8 cellular contexts compared by ENCODE assay signal in genomic region chr10:12130237-12130872, GRCh38. TPM values are rescaled to one million over a fixed set of nuclear protein-coding genes. Genes with fewer than 3 reads are reported as not detected.
DNase-seq lines count a peak whose midpoint lies in the region; ATAC-seq and TF ChIP-seq lines count a peak whose summit lies in the region.

No MANE protein-coding gene starts in this region.

- H3K36me3 ChIP-seq in BLaER1: peaks cover 32% of the 10 kb centered on the region
- H3K36me3 ChIP-seq in aorta (ENCODE audit: control insufficient read depth in 1 of 2, insufficient read depth in 2 of 2, low read length in 1 of 2): no peaks in the 10 kb centered on the region

- TF ChIP-seq CTCF in fibroblast of mammary gland (conservative IDR thresholded peaks at IDR 0.05; ENCODE audit: control insufficient read depth, insufficient read depth, low read depth, low read length): peak; percentile 61

- intact Hi-C loops in aorta (cut with DNase I): no loop called here

- H3K9me3 Mint-ChIP-seq in activated T-cell treated with anti-CD3 and anti-CD28 coated beads, Interleukin-2, amount 50 U/mL, for 4 hours: no peaks in the 10 kb centered on the region
- H3K9me3 Mint-ChIP-seq in naive thymus-derived CD8-positive, alpha-beta T cell: no peaks in the 10 kb centered on the region

- WGBS in aorta, 2 donors: 25 to 29% methylated on average over 11 of the region's 11 CpGs

- H3K27me3 ChIP-seq in BLaER1 (no peaks in the 10 kb centered on the region), aorta (ENCODE audit: control insufficient read depth in 1 of 2, insufficient read depth in 2 of 2, low read length in 1 of 2) (no peaks in the 10 kb centered on the region)

- POLR2A ChIA-PET in naive thymus-derived CD8-positive, alpha-beta T cell (lab: Charles Lee): interaction anchor here (0.6 to 1.6 kb wide), 6 partner anchors 51 to 1211 kb away, joined by 3 to 5 read pairs (median 3); partner anchors contain the start of genes CDC123, DHTKD1 and NUDT5

- H3K4me3 Mint-ChIP-seq in activated T-cell treated with anti-CD3 and anti-CD28 coated beads, Interleukin-2, amount 50 U/mL, for 4 hours: peak overlapping the region; percentile 89
- H3K4me3 Mint-ChIP-seq in naive thymus-derived CD8-positive, alpha-beta T cell: peak overlapping the region; percentile 81 to 96 (median 90)

- H4K20me1 ChIP-seq in BLaER1: peaks cover 24% of the 10 kb centered on the region; the same call in 1 of the 2 replicates

- H3K4me3 ChIP-seq in BLaER1 (peak overlapping the region; percentile 85), fibroblast of mammary gland (ENCODE audit: control insufficient read depth, low read depth, low read length) (peak overlapping the region; percentile 78), aorta (ENCODE audit: low read length in 2 of 2) (peak overlapping the region; percentile 39 to 86)

- H3K36me3 Mint-ChIP-seq in activated T-cell treated with anti-CD3 and anti-CD28 coated beads, Interleukin-2, amount 50 U/mL, for 4 hours (ENCODE audit: insufficient read depth): peaks cover 2% of the 10 kb centered on the region
- peaks cover 0 to 15% (median 0%) of the 10 kb centered on the region in 3 donors for H3K36me3 Mint-ChIP-seq in naive thymus-derived CD8-positive, alpha-beta T cell

- peak overlapping the region; percentile 93 for H3K4me2 ChIP-seq in BLaER1

- H3K27ac ChIP-seq in BLaER1 (peak overlapping the region; percentile 73), aorta (ENCODE audit: low read depth in 1 of 2, low read length in 2 of 2) (no peak overlapping the region)

- H3K9ac ChIP-seq in BLaER1: peak overlapping the region; percentile 82

- H3K27ac Mint-ChIP-seq in naive thymus-derived CD8-positive, alpha-beta T cell: peak overlapping the region; percentile 48 to 93 (median 90)

- H3K4me1 ChIP-seq in BLaER1 (peaks cover 10% of the 10 kb centered on the region), aorta (ENCODE audit: control insufficient read depth in 1 of 2, insufficient read depth in 2 of 2, low read length in 2 of 2) (no peaks in the 10 kb centered on the region)

- H3K9me3 ChIP-seq in BLaER1 (no peaks in the 10 kb centered on the region), aorta (ENCODE audit: control insufficient read depth, low read length) (no peaks in the 10 kb centered on the region)

- ATAC-seq in GM18502 (IDR thresholded peaks at IDR 0.05; ENCODE audit: poor library complexity, unreplicated experiment) (peak; percentile 45), HG03064 (IDR thresholded peaks at IDR 0.05; ENCODE audit: low read depth, unreplicated experiment) (peak; percentile 49), aorta (ENCODE audit: low FRiP score) (peak; percentile 51)
- ATAC-seq in activated T-cell treated with anti-CD3 and anti-CD28 coated beads, Interleukin-2, amount 50 U/mL, for 4 hours: peak in 1 of 2 donors; percentile 13
- peak; percentile 18 to 21 for ATAC-seq in naive thymus-derived CD8-positive, alpha-beta T cell

- no peaks in the 10 kb centered on the region for H3K27me3 Mint-ChIP-seq in activated T-cell treated with anti-CD3 and anti-CD28 coated beads, Interleukin-2, amount 50 U/mL, for 4 hours (ENCODE audit: low read depth)
- H3K27me3 Mint-ChIP-seq in naive thymus-derived CD8-positive, alpha-beta T cell: no peaks in the 10 kb centered on the region

- peaks cover 21% of the 10 kb centered on the region for H3K4me1 Mint-ChIP-seq in activated T-cell treated with anti-CD3 and anti-CD28 coated beads, Interleukin-2, amount 50 U/mL, for 4 hours (ENCODE audit: low read depth)
- H3K4me1 Mint-ChIP-seq in naive thymus-derived CD8-positive, alpha-beta T cell: peaks cover 14 to 23% (median 16%) of the 10 kb centered on the region in 4 donors

- peak; percentile 45 for DNase-seq in NCI-H460 (ENCODE audit: extremely low read depth, low read depth)
- peak; percentile 14 for DNase-seq in activated T-cell treated with anti-CD3 and anti-CD28 coated beads, Interleukin-2, amount 50 U/mL, for 4 hours
- peak; percentile 72 for DNase-seq in fibroblast of mammary gland (ENCODE audit: low read depth)
- DNase-seq in naive thymus-derived CD8-positive, alpha-beta T cell: peak in 8 of 10 donors; percentile 1 to 35 (median 26)
- DNase-seq in aorta: no peak

RNA-seq across cellular contexts. Expression of gene SEC61A2, which starts 0.9 kb away (rescaled TPM):
- 5.7 and 8.6 TPM in 2 replicates for total RNA-seq in NCI-H460 (2014; rRNA removed; shearing (Covaris generic))
- polyA plus RNA-seq in NCI-H460 (2014; cell fraction: nucleus; rRNA removed): 5.9 and 8.3 TPM in 2 replicates
- total RNA-seq in activated T-cell treated with anti-CD3 and anti-CD28 coated beads, Interleukin-2, amount 50 U/mL, for 4 hours: 1 to 10 TPM; 6.3 to 9.5 (median 9.4) TPM
- 10 to 100 TPM; 14.0 to 15.6 TPM for total RNA-seq in naive thymus-derived CD8-positive, alpha-beta T cell
- polyA plus RNA-seq in naive thymus-derived CD8-positive, alpha-beta T cell: 1 to 10 TPM; 1.9 to 4.2 (median 2.4) TPM
- total RNA-seq in aorta: 1 to 10 TPM; 7.9 to 8.7 TPM
- 1 to 10 TPM; 3.3 to 6.1 TPM for polyA plus RNA-seq in aorta

Comparison
In these comparisons a context has a peak if more than half of its experiments do, and no peak if none do; other contexts are left out.
1. DNase-seq: peak in NCI-H460 (single experiment), activated T-cell treated with anti-CD3 and anti-CD28 coated beads, Interleukin-2, amount 50 U/mL, for 4 hours (single experiment), fibroblast of mammary gland (single experiment) and naive thymus-derived CD8-positive, alpha-beta T cell (8 of 10); none in aorta (0 of 2).
2. Peak in every context shown above with its lines, with median percentiles within 50 percentile points of each other: H3K4me3 ChIP-seq.